ENCODE assay signal across 9 cellular contexts in the genomic region with DNA sequence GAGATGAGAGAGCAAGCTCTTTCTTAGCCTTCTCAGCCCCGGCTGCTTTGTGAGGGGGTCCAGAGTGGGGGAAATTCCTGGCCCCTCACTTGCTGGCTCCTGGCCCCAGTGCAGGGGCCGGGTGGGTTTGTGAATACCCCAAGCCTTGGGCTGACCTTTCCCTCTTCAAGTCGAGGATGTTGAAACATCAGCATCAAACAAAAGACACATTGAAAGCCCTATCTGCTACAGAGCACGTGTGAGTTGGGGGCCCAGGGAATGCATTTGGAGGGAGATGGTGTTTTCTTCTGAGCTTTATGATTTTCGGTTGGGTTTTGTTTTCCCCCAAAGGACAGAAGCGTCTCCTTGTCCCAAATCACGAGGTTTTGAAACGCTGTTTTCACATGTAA. TPM values are rescaled to one million over a fixed set of nuclear protein-coding genes. Genes with fewer than 3 reads are reported as not detected.
DNase-seq lines count a peak whose midpoint lies in the region; ATAC-seq and TF ChIP-seq lines count a peak whose summit lies in the region.
"Had no signal": no experiment of that assay in that cellular context is flagged by ENCODE, and none has a peak within 500 bp of the region (broad histone marks: within the 10 kb centered on the region; RNA-seq: fewer than 3 reads in every experiment).

No MANE protein-coding gene starts in this region.

- H3K9me3 ChIP-seq in upper lobe of right lung, result no peaks in the 10 kb centered on the region

- intact Hi-C loops in upper lobe of right lung (cut with DNase I), result loop anchor here (5.0 kb wide), 1 partner anchor 126 kb away; no protein-coding TSS in a partner anchor

- no peaks in the 10 kb centered on the region for H3K27me3 ChIP-seq in upper lobe of right lung

- H3K36me3 ChIP-seq in upper lobe of right lung, result no peaks in the 10 kb centered on the region

- H3K27ac ChIP-seq in caudate nucleus (ENCODE audit: low read depth, low read length), result peak overlapping the region; percentile 93
- peak overlapping the region; percentile 94 for H3K27ac ChIP-seq in upper lobe of right lung

- H3K4me3 Mint-ChIP-seq in activated naive CD4-positive, alpha-beta T cell treated with anti-CD3 and anti-CD28 coated beads, Interleukin-2, amount 10 ng/mL, durations not matched to agents 7 days and 5 days, result peak overlapping the region; percentile 95
- peak overlapping the region; percentile 98 for H3K4me3 Mint-ChIP-seq in mesothelial cell of epicardium

- CTCF ChIA-PET in activated naive CD4-positive, alpha-beta T cell treated with anti-CD3 and anti-CD28 coated beads, Interleukin-2, amount 10 ng/mL, durations not matched to agents 7 days and 5 days (lab: Charles Lee), result interaction anchor here (1.3 kb wide), 1 partner anchor 124 kb away, joined by 11 read pairs; no protein-coding TSS in a partner anchor

- no peak for DNase-seq in activated naive CD4-positive, alpha-beta T cell treated with anti-CD3 and anti-CD28 coated beads, Interleukin-2, amount 10 ng/mL, durations not matched to agents 7 days and 5 days
- no peak for DNase-seq in activated naive CD4-positive, alpha-beta T cell (lab: John Stamatoyannopoulos, UW)
- no peak for DNase-seq in caudate nucleus (lab: John Stamatoyannopoulos, UW)
- DNase-seq in mesothelial cell of epicardium (ENCODE audit: low spot score in 2 of 2, unreplicated experiment in 2 of 2), result no peak
- no peak for DNase-seq in upper lobe of right lung
- DNase-seq in SK-N-DZ (ENCODE audit: low spot score), result no peak
- no peak for DNase-seq in NCI-H2227 (lab: John Stamatoyannopoulos, UW; ENCODE audit: unreplicated experiment)
- DNase-seq: activated CD4-positive, alpha-beta T cell treated with anti-CD3 and anti-CD28 coated beads, Interleukin-2, amount 50 U/mL, for 4 hours had no signal

- H3K9me3 Mint-ChIP-seq in activated naive CD4-positive, alpha-beta T cell treated with anti-CD3 and anti-CD28 coated beads, Interleukin-2, amount 10 ng/mL, durations not matched to agents 7 days and 5 days, result no peaks in the 10 kb centered on the region
- H3K9me3 Mint-ChIP-seq in mesothelial cell of epicardium, result no peaks in the 10 kb centered on the region

- peak overlapping the region; percentile 87 for H3K4me3 ChIP-seq in upper lobe of right lung

- ATAC-seq in upper lobe of right lung (no peak), HG03439 (IDR thresholded peaks at IDR 0.05; ENCODE audit: unreplicated experiment) (no peak)

- no peak overlapping the region for H3K27ac Mint-ChIP-seq in activated naive CD4-positive, alpha-beta T cell treated with anti-CD3 and anti-CD28 coated beads, Interleukin-2, amount 10 ng/mL, durations not matched to agents 7 days and 5 days
- H3K27ac Mint-ChIP-seq in mesothelial cell of epicardium, result peak overlapping the region; percentile 94

- peaks cover 28% of the 10 kb centered on the region for H3K4me1 Mint-ChIP-seq in activated naive CD4-positive, alpha-beta T cell treated with anti-CD3 and anti-CD28 coated beads, Interleukin-2, amount 10 ng/mL, durations not matched to agents 7 days and 5 days
- peaks cover 62% of the 10 kb centered on the region for H3K4me1 Mint-ChIP-seq in mesothelial cell of epicardium

- peaks cover 61% of the 10 kb centered on the region for H3K4me1 ChIP-seq in upper lobe of right lung

- peaks cover 68% of the 10 kb centered on the region for H3K27me3 Mint-ChIP-seq in activated naive CD4-positive, alpha-beta T cell treated with anti-CD3 and anti-CD28 coated beads, Interleukin-2, amount 10 ng/mL, durations not matched to agents 7 days and 5 days
- H3K27me3 Mint-ChIP-seq in mesothelial cell of epicardium (ENCODE audit: low read depth), result no peaks in the 10 kb centered on the region

- peaks cover 7% of the 10 kb centered on the region for H3K36me3 Mint-ChIP-seq in activated naive CD4-positive, alpha-beta T cell treated with anti-CD3 and anti-CD28 coated beads, Interleukin-2, amount 10 ng/mL, durations not matched to agents 7 days and 5 days
- no peaks in the 10 kb centered on the region for H3K36me3 Mint-ChIP-seq in mesothelial cell of epicardium

- no peak for TF ChIP-seq CTCF in mesothelial cell of epicardium (IDR thresholded peaks at IDR 0.05; ENCODE audit: unreplicated experiment)
- no peak for TF ChIP-seq CTCF in upper lobe of right lung (IDR thresholded peaks at IDR 0.05)

RNA-seq across cellular contexts. Expression of a gene that starts 2.8 kb away (rescaled TPM):
- total RNA-seq in mesothelial cell of epicardium, result 166 to 173 TPM (median 170 TPM) in 3 replicates
- total RNA-seq in upper lobe of right lung, result 84.7 TPM
- polyA plus RNA-seq in SK-N-DZ (2014; cell fraction: cytosol; rRNA removed), result 59.1 and 66.8 TPM in 2 replicates
- 30.6 and 71.5 TPM in 2 replicates for polyA plus RNA-seq in SK-N-DZ (2014; cell fraction: nucleus; rRNA removed)
